In genomic region chr19:19662866-19663291, GRCh38 we compare ENCODE assay signal across 8 cellular contexts. TPM values are rescaled to one million over a fixed set of nuclear protein-coding genes. Genes with fewer than 3 reads are reported as not detected.
A peak's percentile ranks its signal among the peaks of the same experiment; 100 is the strongest.
DNase-seq lines count a peak whose midpoint lies in the region; ATAC-seq, FAIRE-seq and TF ChIP-seq lines count a peak whose summit lies in the region.

No MANE protein-coding gene starts in this region.

- H4K20me1 ChIP-seq in keratinocyte (ENCODE audit: control insufficient read depth, extremely low read depth, insufficient read depth, low read length), result peaks cover 6% of the 10 kb centered on the region

- TF ChIP-seq CTCF in D721Med (IDR thresholded peaks at IDR 0.05; ENCODE audit: insufficient read depth, missing control alignments), result no peak
- no peak for TF ChIP-seq CTCF in keratinocyte (optimal IDR thresholded peaks at IDR 0.05 in 1 of 3, IDR thresholded peaks at IDR 0.05 in 1 of 3, conservative IDR thresholded peaks at IDR 0.05 in 1 of 3; ENCODE audit: extremely low read depth in 1 of 3, insufficient read depth in 2 of 3, low read length in 3 of 3)
- TF ChIP-seq CTCF in thoracic aorta (IDR thresholded peaks at IDR 0.05), result no peak

- H3K9me1 ChIP-seq in keratinocyte (ENCODE audit: control insufficient read depth, extremely low read depth, insufficient read depth, low read length), result no peaks in the 10 kb centered on the region

- FAIRE-seq in D721Med (lab: Jason Lieb, UNC) (no peak), keratinocyte (lab: Jason Lieb, UNC) (no peak)

- H3K9me3 ChIP-seq in keratinocyte (ENCODE audit: control insufficient read depth, low read depth, low read length) (no peaks in the 10 kb centered on the region), thoracic aorta (no peaks in the 10 kb centered on the region)

- H3K4me1 ChIP-seq in keratinocyte (ENCODE audit: control insufficient read depth, extremely low read depth, insufficient read depth, low read length) (peaks cover 16% of the 10 kb centered on the region), thoracic aorta (ENCODE audit: control insufficient read depth in 1 of 2, low read depth in 2 of 2) (peaks cover 9 to 18% of the 10 kb centered on the region in 2 donors)

- H3K27me3 ChIP-seq in keratinocyte (ENCODE audit: control insufficient read depth, extremely low read depth, insufficient read depth, low read length), result no peaks in the 10 kb centered on the region
- H3K27me3 ChIP-seq in thoracic aorta (replicated peaks; ENCODE audit: insufficient read depth), result no peaks in the 10 kb centered on the region

- H3K4me3 ChIP-seq in keratinocyte (ENCODE audit: control insufficient read depth in 2 of 3, extremely low read depth in 1 of 3, insufficient read depth in 2 of 3, low read depth in 1 of 3, low read length in 3 of 3) (peak overlapping the region; percentile 57 to 80 (median 79)), thoracic aorta (peak overlapping the region; percentile 79)

- peak overlapping the region; percentile 90 to 93 for H3K27ac Mint-ChIP-seq in activated naive CD4-positive, alpha-beta T cell treated with anti-CD3 and anti-CD28 coated beads, Interleukin-2, amount 50 U/mL, for 72 hours

- H3K9me3 Mint-ChIP-seq in activated naive CD4-positive, alpha-beta T cell treated with anti-CD3 and anti-CD28 coated beads, Interleukin-2, amount 50 U/mL, for 72 hours, result no peaks in the 10 kb centered on the region

- peak overlapping the region; percentile 77 for H3K4me2 ChIP-seq in keratinocyte (ENCODE audit: control insufficient read depth, extremely low read depth, insufficient read depth, low read depth, low read length)

- dilution Hi-C loops in keratinocyte (cut with MboI; ENCODE audit: extremely low pct_ligation_motif_present, low sequenced_read_pairs), result no loop called here

- ATAC-seq in HG03521 (IDR thresholded peaks at IDR 0.05; ENCODE audit: unreplicated experiment) (peak; percentile 18), thoracic aorta (ENCODE audit: insufficient number of reproducible peaks, low FRiP score, low read depth) (no peak), HG02759 (IDR thresholded peaks at IDR 0.05; ENCODE audit: unreplicated experiment) (no peak)
- ATAC-seq in activated naive CD4-positive, alpha-beta T cell treated with anti-CD3 and anti-CD28 coated beads, Interleukin-2, amount 50 U/mL, for 72 hours, result no peak

- peaks cover 23 to 41% of the 10 kb centered on the region in 2 donors for H3K36me3 Mint-ChIP-seq in activated naive CD4-positive, alpha-beta T cell treated with anti-CD3 and anti-CD28 coated beads, Interleukin-2, amount 50 U/mL, for 72 hours

- H2AFZ ChIP-seq in keratinocyte (ENCODE audit: control insufficient read depth, low read length), result peak overlapping the region; percentile 96

- peak overlapping the region; percentile 86 for H3K9ac ChIP-seq in keratinocyte (ENCODE audit: control insufficient read depth, extremely low read depth, insufficient read depth, low read length)

- DNase-seq in D721Med (ENCODE audit: insufficient read length, low spot score) (peak; percentile 31), keratinocyte (ENCODE audit: low read depth, low spot score) (no peak), thoracic aorta (ENCODE audit: low spot score) (no peak), NCI-H1436 treated with DMSO at 0.1 percent for 48 hours (lab: John Stamatoyannopoulos, UW) (no peak), NCI-H69 (lab: John Stamatoyannopoulos, UW) (no peak)
- DNase-seq in activated naive CD4-positive, alpha-beta T cell treated with anti-CD3 and anti-CD28 coated beads, Interleukin-2, amount 50 U/mL, for 72 hours (ENCODE audit: low spot score in 2 of 2), result no peak

- H3K79me2 ChIP-seq in keratinocyte (ENCODE audit: control insufficient read depth, insufficient read depth, low read length), result peaks cover 35% of the 10 kb centered on the region

- H3K27ac ChIP-seq in keratinocyte (ENCODE audit: control insufficient read depth, insufficient read depth, low read length), result peak overlapping the region; percentile 85
- peak overlapping the region; percentile 71 to 90 for H3K27ac ChIP-seq in thoracic aorta

- peaks cover 16 to 30% of the 10 kb centered on the region in 2 experiments for H3K36me3 ChIP-seq in keratinocyte (ENCODE audit: control insufficient read depth in 2 of 2, extremely low read depth in 1 of 2, insufficient read depth in 2 of 2, low read length in 2 of 2)
- H3K36me3 ChIP-seq in thoracic aorta, result peaks cover 8% of the 10 kb centered on the region

RNA-seq across cellular contexts. Expression of gene ATP13A1, which starts 0.6 kb away (rescaled TPM):
- total RNA-seq in activated naive CD4-positive, alpha-beta T cell treated with anti-CD3 and anti-CD28 coated beads, Interleukin-2, amount 50 U/mL, for 72 hours, result 10 to 100 TPM; 35.6 to 83.0 TPM
- 9.8 to 20.5 TPM (median 17.7 TPM) in 3 replicates for polyA plus RNA-seq in keratinocyte
- polyA plus RNA-seq in keratinocyte (2011; ENCODE audit: low read depth), result 12.0 TPM
- 8.6 and 16.9 TPM in 2 replicates for polyA plus RNA-seq in keratinocyte (2011; cell fraction: cytosol; rRNA removed)
- 85.1 and 101 TPM in 2 replicates for polyA plus RNA-seq in keratinocyte (2011; cell fraction: nucleus; rRNA removed)
- 22.4 and 33.0 TPM in 2 replicates for polyA plus RNA-seq in keratinocyte (2012; ENCODE audit: low replicate concordance)
- polyA minus RNA-seq in keratinocyte, result 52.5 to 150 TPM (median 59.8 TPM) in 3 replicates
- 42.2 TPM for polyA minus RNA-seq in keratinocyte (2011; cell fraction: cytosol; rRNA and poly(A)+ RNA removed)
- polyA minus RNA-seq in keratinocyte (2011; cell fraction: nucleus; rRNA and poly(A)+ RNA removed), result 75.9 and 98.4 TPM in 2 replicates
- total RNA-seq in thoracic aorta, result 100 to 1,000 TPM in 1 of 2 donors, 10 to 100 TPM in 1; 95.0 to 150 TPM

RNA-seq across cellular contexts. Expression of gene ZNF101, which starts 5.8 kb away (rescaled TPM):
- 10 to 100 TPM; 66.9 to 79.6 TPM for total RNA-seq in activated naive CD4-positive, alpha-beta T cell treated with anti-CD3 and anti-CD28 coated beads, Interleukin-2, amount 50 U/mL, for 72 hours
- 6.0 to 9.8 TPM (median 8.1 TPM) in 3 replicates for polyA plus RNA-seq in keratinocyte
- polyA plus RNA-seq in keratinocyte (2011; ENCODE audit: low read depth), result 5.9 TPM
- 4.6 and 8.5 TPM in 2 replicates for polyA plus RNA-seq in keratinocyte (2011; cell fraction: cytosol; rRNA removed)
- 8.5 and 10.6 TPM in 2 replicates for polyA plus RNA-seq in keratinocyte (2011; cell fraction: nucleus; rRNA removed)
- 5.6 and 6.4 TPM in 2 replicates for polyA plus RNA-seq in keratinocyte (2012; ENCODE audit: low replicate concordance)
- polyA minus RNA-seq in keratinocyte, result 6.0 to 21.2 TPM (median 6.9 TPM) in 3 replicates
- polyA minus RNA-seq in keratinocyte (2011; cell fraction: cytosol; rRNA and poly(A)+ RNA removed), result 5.6 TPM
- polyA minus RNA-seq in keratinocyte (2011; cell fraction: nucleus; rRNA and poly(A)+ RNA removed), result 5.2 and 7.3 TPM in 2 replicates
- total RNA-seq in thoracic aorta, result 1 to 10 TPM; 2.2 to 8.3 TPM

RNA-seq across cellular contexts. Expression of gene GMIP, which starts 19.4 kb away (rescaled TPM):
- 100 to 1,000 TPM in 1 of 2 donors, 10 to 100 TPM in 1; 69.7 to 106 TPM for total RNA-seq in activated naive CD4-positive, alpha-beta T cell treated with anti-CD3 and anti-CD28 coated beads, Interleukin-2, amount 50 U/mL, for 72 hours
- polyA plus RNA-seq in keratinocyte, result 5.0 to 7.1 TPM (median 5.5 TPM) in 3 replicates
- 7.0 TPM for polyA plus RNA-seq in keratinocyte (2011; ENCODE audit: low read depth)
- polyA plus RNA-seq in keratinocyte (2011; cell fraction: cytosol; rRNA removed), result 3.6 and 8.9 TPM in 2 replicates
- polyA plus RNA-seq in keratinocyte (2011; cell fraction: nucleus; rRNA removed), result 16.0 and 20.7 TPM in 2 replicates
- 5.8 and 12.3 TPM in 2 replicates for polyA plus RNA-seq in keratinocyte (2012; ENCODE audit: low replicate concordance)
- 5.9 to 19.0 TPM (median 8.1 TPM) in 3 replicates for polyA minus RNA-seq in keratinocyte
- 8.4 TPM for polyA minus RNA-seq in keratinocyte (2011; cell fraction: cytosol; rRNA and poly(A)+ RNA removed)
- 9.7 and 11.9 TPM in 2 replicates for polyA minus RNA-seq in keratinocyte (2011; cell fraction: nucleus; rRNA and poly(A)+ RNA removed)
- total RNA-seq in thoracic aorta, result 10 to 100 TPM; 12.5 to 13.1 TPM

RNA-seq across cellular contexts. Expression of gene LPAR2, which starts 34.9 kb away (rescaled TPM):
- 100 to 1,000 TPM in 1 of 2 donors, 10 to 100 TPM in 1; 35.4 to 122 TPM for total RNA-seq in activated naive CD4-positive, alpha-beta T cell treated with anti-CD3 and anti-CD28 coated beads, Interleukin-2, amount 50 U/mL, for 72 hours
- 7.3 to 12.4 TPM (median 10.4 TPM) in 3 replicates for polyA plus RNA-seq in keratinocyte
- 3.8 TPM for polyA plus RNA-seq in keratinocyte (2011; ENCODE audit: low read depth)
- polyA plus RNA-seq in keratinocyte (2011; cell fraction: cytosol; rRNA removed), result 5.1 and 8.6 TPM in 2 replicates
- polyA plus RNA-seq in keratinocyte (2011; cell fraction: nucleus; rRNA removed), result 27.3 and 38.4 TPM in 2 replicates
- polyA plus RNA-seq in keratinocyte (2012; ENCODE audit: low replicate concordance), result 11.7 and 16.1 TPM in 2 replicates
- polyA minus RNA-seq in keratinocyte, result 7.6 to 17.5 TPM (median 8.4 TPM) in 3 replicates
- 5.6 TPM for polyA minus RNA-seq in keratinocyte (2011; cell fraction: cytosol; rRNA and poly(A)+ RNA removed)
- polyA minus RNA-seq in keratinocyte (2011; cell fraction: nucleus; rRNA and poly(A)+ RNA removed), result 10.0 and 12.0 TPM in 2 replicates
- total RNA-seq in thoracic aorta, result 10 to 100 TPM in 1 of 2 donors, 1 to 10 TPM in 1; 4.2 to 11.6 TPM

RNA-seq across cellular contexts. Expression of gene PBX4, which starts 44.4 kb away (rescaled TPM):
- 10 to 100 TPM; 27.6 to 37.3 TPM for total RNA-seq in activated naive CD4-positive, alpha-beta T cell treated with anti-CD3 and anti-CD28 coated beads, Interleukin-2, amount 50 U/mL, for 72 hours
- polyA plus RNA-seq in keratinocyte, result 1.7 to 2.2 TPM (median 2.1 TPM) in 3 replicates
- polyA plus RNA-seq in keratinocyte (2011; ENCODE audit: low read depth), result 1.4 TPM
- polyA plus RNA-seq in keratinocyte (2011; cell fraction: cytosol; rRNA removed), result 0.88 and 1.4 TPM in 2 replicates
- 6.6 and 10.1 TPM in 2 replicates for polyA plus RNA-seq in keratinocyte (2011; cell fraction: nucleus; rRNA removed)
- 1.3 and 2.1 TPM in 2 replicates for polyA plus RNA-seq in keratinocyte (2012; ENCODE audit: low replicate concordance)
- 0.85 to 5.1 TPM (median 2.7 TPM) in 3 replicates for polyA minus RNA-seq in keratinocyte
- not detected for polyA minus RNA-seq in keratinocyte (2011; cell fraction: cytosol; rRNA and poly(A)+ RNA removed)
- 2.6 TPM in 2 replicates for polyA minus RNA-seq in keratinocyte (2011; cell fraction: nucleus; rRNA and poly(A)+ RNA removed)
- total RNA-seq in thoracic aorta, result not detected

Comparison
In these comparisons a context has a peak if more than half of its experiments do, and no peak if none do; other contexts are left out.
1. RNA of gene ZNF101, which starts 5.8 kb away (total RNA-seq): 66.9 to 79.6 TPM in activated naive CD4-positive, alpha-beta T cell treated with anti-CD3 and anti-CD28 coated beads, Interleukin-2, amount 50 U/mL, for 72 hours; 2.2 to 8.3 TPM in thoracic aorta; every median in the first group is over 4 times any median in the second.
2. RNA of gene GMIP, which starts 19.4 kb away (total RNA-seq): 69.7 to 106 TPM in activated naive CD4-positive, alpha-beta T cell treated with anti-CD3 and anti-CD28 coated beads, Interleukin-2, amount 50 U/mL, for 72 hours; 12.5 to 13.1 TPM in thoracic aorta; every median in the first group is over 4 times any median in the second.